Comparison of ENCODE assay signal across 34 cellular contexts in the genomic region with DNA sequence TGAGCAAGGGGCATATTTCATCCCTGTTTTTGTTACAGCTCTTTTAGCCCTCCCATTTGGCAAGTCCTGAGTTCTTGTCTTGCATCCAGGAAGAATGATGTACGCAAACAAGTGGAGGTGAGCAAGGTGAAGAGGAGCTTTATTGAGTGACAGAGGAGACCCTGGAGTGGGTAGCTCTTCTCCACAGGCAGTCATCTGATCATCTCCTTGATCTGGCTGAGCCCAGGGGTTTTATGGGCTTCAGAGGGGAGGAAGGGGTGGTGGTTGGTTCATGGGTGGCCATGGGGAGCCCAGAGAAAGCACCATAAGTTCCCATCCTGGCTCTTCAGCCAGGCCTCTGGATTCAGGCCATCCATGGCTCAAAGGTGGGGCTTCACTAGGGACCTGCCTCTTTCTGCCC. TPM values are rescaled to one million over a fixed set of nuclear protein-coding genes. Genes with fewer than 3 reads are reported as not detected.
"Had no signal": no experiment of that assay in that cellular context is flagged by ENCODE, and none has a peak within 500 bp of the region (broad histone marks: within the 10 kb centered on the region; RNA-seq: fewer than 3 reads in every experiment).

No MANE protein-coding gene starts in this region.

- H3K4me2 ChIP-seq: PC-9 had no signal

- H3K27ac ChIP-seq: adrenal gland, PC-9, RWPE1, VCaP had no signal

- FAIRE-seq: bronchial epithelial cell, colon, RCC 7860 had no signal

- DNase-seq: activated B cell treated with CpG ODN at 0.5 μM for 24 hours; activated CD4-positive, alpha-beta memory T cell treated with anti-CD3 and anti-CD28 coated beads for 36 hours; activated CD4-positive, alpha-beta T cell treated with anti-CD3 and anti-CD28 coated beads for 4 hours; activated CD4-positive, alpha-beta T cell treated with anti-CD3 and anti-CD28 coated beads, Interleukin-2, amount 50 U/mL, for 1 hour; activated CD4-positive, CD25-positive, alpha-beta regulatory T cell treated with anti-CD3 and anti-CD28 coated beads, Interleukin-2, amount 50 U/mL, for 72 hours; activated CD8-positive, alpha-beta memory T cell treated with anti-CD3 and anti-CD28 coated beads, Interleukin-2, amount 50 U/mL, for 48 hours; activated effector memory CD4-positive, alpha-beta T cell treated with anti-CD3 and anti-CD28 coated beads, Interleukin-2, amount 50 U/mL, for 16 hours; activated naive CD4-positive, alpha-beta T cell; activated T-cell treated with anti-CD3 and anti-CD28 coated beads, Interleukin-2, amount 50 U/mL, for 72 hours; adrenal gland; anterior cingulate cortex; cerebellar nuclear complex; NCI-H1105; NCI-H1417 treated with DMSO at 0.1 percent for 48 hours; NCI-H187 treated with DMSO at 0.1 percent for 48 hours; NCI-H2081 treated with DMSO at 0.1 percent for 48 hours; NCI-H345; NCI-H524 treated with DMSO at 0.1 percent for 48 hours; NCI-H748 treated with DMSO at 0.1 percent for 48 hours; NK-92 treated with Interleukin-12 subunit alpha and Interleukin-12 subunit beta, amount 100 ng/mL, for 24 hours; PC-9; SIG-M5; T-cell; T-helper 2 cell; T-helper 9 cell had no signal

- H3K9me3 ChIP-seq: adrenal gland had no signal

- H3K4me3 ChIP-seq: adrenal gland, PC-9 had no signal

- ATAC-seq: activated naive CD4-positive, alpha-beta T cell treated with anti-CD3 and anti-CD28 coated beads, Interleukin-2, amount 50 U/mL, for 72 hours; activated T-cell treated with anti-CD3 and anti-CD28 coated beads, Interleukin-2, amount 50 U/mL, for 72 hours; activated T-helper 17 cell treated with anti-CD3 and anti-CD28 coated beads, Interleukin-2, amount 50 U/mL, for 72 hours; Right ventricle myocardium inferior; SK-N-SH treated with all-trans-retinoic acid at 6 μM for 48 hours; T-cell had no signal

- H3K4me1 ChIP-seq: adrenal gland had no signal

- H2AFZ ChIP-seq: PC-9 had no signal

- H3K27me3 ChIP-seq: adrenal gland had no signal

- H3K36me3 ChIP-seq: adrenal gland had no signal

RNA-seq across cellular contexts. Expression of gene STEAP2, which starts 35.3 kb away (rescaled TPM):
- total RNA-seq: activated B cell treated with CpG ODN at 0.5 μM for 24 hours; activated CD4-positive, alpha-beta memory T cell treated with anti-CD3 and anti-CD28 coated beads for 36 hours; activated naive CD4-positive, alpha-beta T cell treated with anti-CD3 and anti-CD28 coated beads, Interleukin-2, amount 50 U/mL, for 72 hours; activated T-cell treated with anti-CD3 and anti-CD28 coated beads, Interleukin-2, amount 50 U/mL, for 72 hours had no signal
